10 cellular contexts compared by ENCODE assay signal in genomic region chr17:83084214-83084613, GRCh38. TPM values are rescaled to one million over a fixed set of nuclear protein-coding genes. Genes with fewer than 3 reads are reported as not detected.
DNase-seq lines count a peak whose midpoint lies in the region; ATAC-seq and TF ChIP-seq lines count a peak whose summit lies in the region.
"Had no signal": no experiment of that assay in that cellular context is flagged by ENCODE, and none has a peak within 500 bp of the region (broad histone marks: within the 10 kb centered on the region; RNA-seq: fewer than 3 reads in every experiment).

No MANE protein-coding gene starts in this region.

- no peak for TF ChIP-seq CTCF in lower lobe of right lung (IDR thresholded peaks at IDR 0.05)
- no peak for TF ChIP-seq CTCF in tibial artery (IDR thresholded peaks at IDR 0.05)
- TF ChIP-seq CTCF in GM20000 (IDR thresholded peaks at IDR 0.05; ENCODE audit: extremely low read depth, missing control alignments): no peak

- no peaks in the 10 kb centered on the region for H3K9me3 ChIP-seq in lower lobe of right lung
- H3K9me3 ChIP-seq in tibial artery: no peaks in the 10 kb centered on the region

- H3K4me1 ChIP-seq in lower lobe of right lung: peaks cover 69% of the 10 kb centered on the region
- peaks cover 0 to 81% (median 72%) of the 10 kb centered on the region in 4 donors for H3K4me1 ChIP-seq in tibial artery

- H3K27ac ChIP-seq in lower lobe of right lung (peak overlapping the region; percentile 84), tibial artery (peak overlapping the region; percentile 93 to 97)

- H3K4me1 Mint-ChIP-seq in activated CD4-positive, alpha-beta T cell treated with anti-CD3 and anti-CD28 coated beads, Interleukin-2, amount 10 ng/mL, durations not matched to agents 24 days and 14 days: peaks cover 39% of the 10 kb centered on the region
- peaks cover 24% of the 10 kb centered on the region for H3K4me1 Mint-ChIP-seq in activated naive CD8-positive, alpha-beta T cell (ENCODE audit: low read depth)

- peaks cover 28% of the 10 kb centered on the region for H3K36me3 Mint-ChIP-seq in activated CD4-positive, alpha-beta T cell treated with anti-CD3 and anti-CD28 coated beads, Interleukin-2, amount 10 ng/mL, durations not matched to agents 24 days and 14 days (ENCODE audit: low read depth)
- no peaks in the 10 kb centered on the region for H3K36me3 Mint-ChIP-seq in activated naive CD8-positive, alpha-beta T cell

- H3K36me3 ChIP-seq in lower lobe of right lung (peaks cover 25% of the 10 kb centered on the region), tibial artery (peaks cover 19 to 40% (median 27%) of the 10 kb centered on the region in 3 donors)

- DNase-seq in activated CD4-positive, alpha-beta T cell treated with anti-CD3 and anti-CD28 coated beads, Interleukin-2, amount 10 ng/mL, durations not matched to agents 24 days and 14 days: no peak
- no peak for DNase-seq in activated CD4-positive, alpha-beta T cell treated with anti-CD3 and anti-CD28 coated beads for 48 hours
- DNase-seq in lower lobe of right lung: no peak
- DNase-seq in tibial artery: no peak
- no peak for DNase-seq in GM20000 (ENCODE audit: low spot score)
- DNase-seq in NCI-H2081 (lab: John Stamatoyannopoulos, UW): no peak
- DNase-seq: activated CD8-positive, alpha-beta memory T cell treated with anti-CD3 and anti-CD28 coated beads, Interleukin-2, amount 50 U/mL, for 48 hours; NCI-H1092 treated with DMSO at 0.1 percent for 48 hours had no signal

- no peaks in the 10 kb centered on the region for H3K27me3 Mint-ChIP-seq in activated CD4-positive, alpha-beta T cell treated with anti-CD3 and anti-CD28 coated beads, Interleukin-2, amount 10 ng/mL, durations not matched to agents 24 days and 14 days
- no peaks in the 10 kb centered on the region for H3K27me3 Mint-ChIP-seq in activated naive CD8-positive, alpha-beta T cell

- H3K4me3 Mint-ChIP-seq in activated CD4-positive, alpha-beta T cell treated with anti-CD3 and anti-CD28 coated beads, Interleukin-2, amount 10 ng/mL, durations not matched to agents 24 days and 14 days: peak overlapping the region; percentile 64
- H3K4me3 Mint-ChIP-seq in activated naive CD8-positive, alpha-beta T cell: peak overlapping the region; percentile 45

- H3K4me3 ChIP-seq in lower lobe of right lung (peak overlapping the region; percentile 25), tibial artery (peak overlapping the region in 1 of 2 donors; percentile 72)

- H3K27ac Mint-ChIP-seq in activated CD4-positive, alpha-beta T cell treated with anti-CD3 and anti-CD28 coated beads, Interleukin-2, amount 10 ng/mL, durations not matched to agents 24 days and 14 days: peak overlapping the region; percentile 85
- peak overlapping the region; percentile 29 for H3K27ac Mint-ChIP-seq in activated naive CD8-positive, alpha-beta T cell

- intact Hi-C loops in activated CD4-positive, alpha-beta T cell treated with anti-CD3 and anti-CD28 coated beads, Interleukin-2, amount 10 ng/mL, durations not matched to agents 24 days and 14 days (cut with micrococcal nuclease): loop anchor here (5.0 kb wide), 1 partner anchor 97 kb away; no protein-coding TSS in a partner anchor
- intact Hi-C loops in lower lobe of right lung (cut with DNase I): no loop called here
- intact Hi-C loops in tibial artery (cut with DNase I; ENCODE audit: low total_unique reads): no loop called here

- ATAC-seq in lower lobe of right lung (no peak), GM19463 (IDR thresholded peaks at IDR 0.05; ENCODE audit: unreplicated experiment) (no peak)

- H3K27me3 ChIP-seq in lower lobe of right lung (ENCODE audit: low read depth) (no peaks in the 10 kb centered on the region), tibial artery (no peaks in the 10 kb centered on the region)

- H3K9me3 Mint-ChIP-seq in activated CD4-positive, alpha-beta T cell treated with anti-CD3 and anti-CD28 coated beads, Interleukin-2, amount 10 ng/mL, durations not matched to agents 24 days and 14 days: no peaks in the 10 kb centered on the region
- H3K9me3 Mint-ChIP-seq in activated naive CD8-positive, alpha-beta T cell (ENCODE audit: low read depth): no peaks in the 10 kb centered on the region

RNA-seq across cellular contexts. Expression of gene METRNL, which starts 4.8 kb away (rescaled TPM):
- 19.6 and 22.3 TPM in 2 replicates for total RNA-seq in activated CD4-positive, alpha-beta T cell treated with anti-CD3 and anti-CD28 coated beads, Interleukin-2, amount 10 ng/mL, durations not matched to agents 24 days and 14 days
- total RNA-seq in lower lobe of right lung: 59.8 TPM
